In genomic region chr9:34185778-34186551, GRCh38 we compare ENCODE assay signal across 8 cellular contexts. TPM values are rescaled to one million over a fixed set of nuclear protein-coding genes. Genes with fewer than 3 reads are reported as not detected.
DNase-seq lines count a peak whose midpoint lies in the region; ATAC-seq, FAIRE-seq and TF ChIP-seq lines count a peak whose summit lies in the region.

No MANE protein-coding gene starts in this region.

- H3K27ac Mint-ChIP-seq in HFFc6, result peak overlapping the region; percentile 57

- dilution Hi-C loops in keratinocyte (cut with MboI; ENCODE audit: extremely low pct_ligation_motif_present, low sequenced_read_pairs), result no loop called here

- peaks cover 43% of the 10 kb centered on the region for H3K4me1 Mint-ChIP-seq in HFFc6 (ENCODE audit: low read depth)

- no peaks in the 10 kb centered on the region for H3K27me3 ChIP-seq in keratinocyte (ENCODE audit: control insufficient read depth, extremely low read depth, insufficient read depth, low read length)
- H3K27me3 ChIP-seq in subcutaneous abdominal adipose tissue (ENCODE audit: control insufficient read depth in 5 of 5, insufficient read depth in 4 of 5, low read length in 5 of 5), result no peaks in the 10 kb centered on the region

- peaks cover 25% of the 10 kb centered on the region for H3K4me1 ChIP-seq in keratinocyte (ENCODE audit: control insufficient read depth, extremely low read depth, insufficient read depth, low read length)
- peaks cover 0 to 18% (median 15%) of the 10 kb centered on the region in 5 donors for H3K4me1 ChIP-seq in subcutaneous abdominal adipose tissue (ENCODE audit: control insufficient read depth in 5 of 5, insufficient read depth in 5 of 5, low read length in 5 of 5)

- H3K36me3 ChIP-seq in keratinocyte (ENCODE audit: control insufficient read depth in 2 of 2, extremely low read depth in 1 of 2, insufficient read depth in 2 of 2, low read length in 2 of 2) (peaks cover 0 to 3% of the 10 kb centered on the region in 2 experiments), subcutaneous abdominal adipose tissue (ENCODE audit: control insufficient read depth in 5 of 5, insufficient read depth in 5 of 5, low read length in 5 of 5) (peaks cover 0 to 7% (median 4%) of the 10 kb centered on the region in 5 donors)

- no peaks in the 10 kb centered on the region for H4K20me1 ChIP-seq in keratinocyte (ENCODE audit: control insufficient read depth, extremely low read depth, insufficient read depth, low read length)

- H3K79me2 ChIP-seq in keratinocyte (ENCODE audit: control insufficient read depth, insufficient read depth, low read length), result peaks cover 83% of the 10 kb centered on the region

- H3K36me3 Mint-ChIP-seq in HFFc6 (ENCODE audit: low read depth), result no peaks in the 10 kb centered on the region; the same call in 1 of the 2 replicates

- H3K9ac ChIP-seq in keratinocyte (ENCODE audit: control insufficient read depth, extremely low read depth, insufficient read depth, low read length) (peak overlapping the region; percentile 35), subcutaneous abdominal adipose tissue (ENCODE audit: low read length in 5 of 5) (peak overlapping the region; percentile 2 to 85 (median 39))

- peak overlapping the region; percentile 80 for H3K4me2 ChIP-seq in keratinocyte (ENCODE audit: control insufficient read depth, extremely low read depth, insufficient read depth, low read depth, low read length)

- H3K9me3 ChIP-seq in keratinocyte (ENCODE audit: control insufficient read depth, low read depth, low read length) (no peaks in the 10 kb centered on the region), subcutaneous abdominal adipose tissue (ENCODE audit: control insufficient read depth in 5 of 5, low read length in 5 of 5) (no peaks in the 10 kb centered on the region)

- H3K4me3 Mint-ChIP-seq in HFFc6, result peak overlapping the region; percentile 31

- no peak for TF ChIP-seq CTCF in HFFc6 (IDR thresholded peaks at IDR 0.05)
- no peak for TF ChIP-seq CTCF in astrocyte of the spinal cord (IDR thresholded peaks at IDR 0.05; ENCODE audit: low read depth, low read length)
- no peak for TF ChIP-seq CTCF in keratinocyte (optimal IDR thresholded peaks at IDR 0.05 in 1 of 3, IDR thresholded peaks at IDR 0.05 in 1 of 3, conservative IDR thresholded peaks at IDR 0.05 in 1 of 3; ENCODE audit: extremely low read depth in 1 of 3, insufficient read depth in 2 of 3, low read length in 3 of 3)

- FAIRE-seq in keratinocyte (lab: Jason Lieb, UNC), result peak; percentile 85

- in situ Hi-C loops in astrocyte of the spinal cord (cut with HindIII; ENCODE audit: low sequenced_read_pairs), result no loop called here

- DNase-seq in GM04503 (ENCODE audit: low read depth), result peak; percentile 94
- DNase-seq in HFFc6, result peak; percentile 87
- peak; percentile 64 for DNase-seq in NCI-H226
- peak; percentile 93 for DNase-seq in astrocyte of the spinal cord (ENCODE audit: low read depth, low spot score)
- DNase-seq in keratinocyte (ENCODE audit: low read depth, low spot score), result peak; percentile 94
- no peak for DNase-seq in HuH-7 (ENCODE audit: low spot score)

- H3K4me3 ChIP-seq in astrocyte of the spinal cord (ENCODE audit: low read depth, low read length) (no peak overlapping the region), keratinocyte (ENCODE audit: control insufficient read depth in 2 of 3, extremely low read depth in 1 of 3, insufficient read depth in 2 of 3, low read depth in 1 of 3, low read length in 3 of 3) (peak overlapping the region in 2 of 3 experiments; percentile 28 to 66), subcutaneous abdominal adipose tissue (ENCODE audit: low read depth in 1 of 5, low read length in 5 of 5) (no peak overlapping the region)

- ATAC-seq in GM18519 (IDR thresholded peaks at IDR 0.05; ENCODE audit: low FRiP score, unreplicated experiment), result no peak

- no peak overlapping the region for H2AFZ ChIP-seq in keratinocyte (ENCODE audit: control insufficient read depth, low read length)

- no peaks in the 10 kb centered on the region for H3K9me3 Mint-ChIP-seq in HFFc6

- H3K27ac ChIP-seq in keratinocyte (ENCODE audit: control insufficient read depth, insufficient read depth, low read length), result peak overlapping the region; percentile 86
- peak overlapping the region; percentile 93 for H3K27ac ChIP-seq in subcutaneous abdominal adipose tissue (ENCODE audit: low read depth, low read length)

- no peaks in the 10 kb centered on the region for H3K9me1 ChIP-seq in keratinocyte (ENCODE audit: control insufficient read depth, extremely low read depth, insufficient read depth, low read length)

- H3K27me3 Mint-ChIP-seq in HFFc6 (ENCODE audit: insufficient read depth), result no peaks in the 10 kb centered on the region

RNA-seq across cellular contexts. Expression of gene UBAP1, which starts 7.1 kb away (rescaled TPM):
- total RNA-seq in HFFc6 (2021; fragmentation: NEBNext Ultra II Directional; extraction: Animal tissue kit (Norgen Biotek cat#: 25700)), result 10 to 100 TPM; 36.7 to 43.9 (median 41.4) TPM
- 81.8 to 99.5 TPM (median 85.1 TPM) in 3 replicates for polyA plus RNA-seq in keratinocyte
- 82.4 TPM for polyA plus RNA-seq in keratinocyte (2011; ENCODE audit: low read depth)
- polyA plus RNA-seq in keratinocyte (2011; cell fraction: cytosol; rRNA removed), result 84.9 and 129 TPM in 2 replicates
- polyA plus RNA-seq in keratinocyte (2011; cell fraction: nucleus; rRNA removed), result 86.4 and 97.7 TPM in 2 replicates
- polyA plus RNA-seq in keratinocyte (2012; ENCODE audit: low replicate concordance), result 53.2 and 80.7 TPM in 2 replicates
- polyA minus RNA-seq in keratinocyte, result 75.0 to 108 TPM (median 90.8 TPM) in 3 replicates
- 62.2 TPM for polyA minus RNA-seq in keratinocyte (2011; cell fraction: cytosol; rRNA and poly(A)+ RNA removed)
- polyA minus RNA-seq in keratinocyte (2011; cell fraction: nucleus; rRNA and poly(A)+ RNA removed), result 36.6 and 56.2 TPM in 2 replicates

RNA-seq across cellular contexts. Expression of gene DCAF12, which starts 59.5 kb away (rescaled TPM):
- 10 to 100 TPM; 18.0 to 23.2 (median 19.1) TPM for total RNA-seq in HFFc6 (2021; fragmentation: NEBNext Ultra II Directional; extraction: Animal tissue kit (Norgen Biotek cat#: 25700))
- 27.5 to 34.0 TPM (median 33.0 TPM) in 3 replicates for polyA plus RNA-seq in keratinocyte
- polyA plus RNA-seq in keratinocyte (2011; ENCODE audit: low read depth), result 7.6 TPM
- 24.7 and 36.3 TPM in 2 replicates for polyA plus RNA-seq in keratinocyte (2011; cell fraction: cytosol; rRNA removed)
- polyA plus RNA-seq in keratinocyte (2011; cell fraction: nucleus; rRNA removed), result 25.9 and 29.3 TPM in 2 replicates
- 16.0 and 20.4 TPM in 2 replicates for polyA plus RNA-seq in keratinocyte (2012; ENCODE audit: low replicate concordance)
- polyA minus RNA-seq in keratinocyte, result 31.7 to 53.9 TPM (median 40.1 TPM) in 3 replicates
- polyA minus RNA-seq in keratinocyte (2011; cell fraction: cytosol; rRNA and poly(A)+ RNA removed), result 22.1 TPM
- polyA minus RNA-seq in keratinocyte (2011; cell fraction: nucleus; rRNA and poly(A)+ RNA removed), result 13.2 and 25.4 TPM in 2 replicates

Comparison
In these comparisons a context has a peak if more than half of its experiments do, and no peak if none do; other contexts are left out.
1. H3K4me3 ChIP-seq: peak in keratinocyte (2 of 3); none in astrocyte of the spinal cord (single experiment) and subcutaneous abdominal adipose tissue (0 of 5).